Comparison of ENCODE assay signal across 9 cellular contexts in genomic region chr7:88401009-88401623, GRCh38.
DNase-seq lines count a peak whose midpoint lies in the region; ATAC-seq and TF ChIP-seq lines count a peak whose summit lies in the region.
"Had no signal": no experiment of that assay in that cellular context is flagged by ENCODE, and none has a peak within 500 bp of the region (broad histone marks: within the 10 kb centered on the region; RNA-seq: fewer than 3 reads in every experiment).

No MANE protein-coding gene starts in this region.

- 58 to 63% methylated on average over 4 of the region's 4 CpGs for WGBS in body of pancreas, 2 donors

- no peaks in the 10 kb centered on the region for H4K20me1 ChIP-seq in Loucy (ENCODE audit: insufficient read depth, low read length, poor library complexity, severe bottlenecking)

- no peak overlapping the region for H2AFZ ChIP-seq in Loucy (ENCODE audit: low read length)

- DNase-seq in NCI-H510A treated with DMSO at 0.1 percent for 48 hours (lab: John Stamatoyannopoulos, UW) (peak; percentile 1), NCI-H510A (lab: John Stamatoyannopoulos, UW) (no peak), body of pancreas (no peak), retinal pigment epithelial cell (ENCODE audit: low read depth) (no peak), GM19240 (ENCODE audit: insufficient read length, low spot score) (no peak), retina (no peak)

- H3K9ac ChIP-seq in Loucy (ENCODE audit: low read depth, low read length, poor library complexity, severe bottlenecking), result no peak overlapping the region

- no peak overlapping the region for H3K27ac ChIP-seq in body of pancreas
- H3K27ac ChIP-seq: skin epidermis had no signal

- no peaks in the 10 kb centered on the region for H3K9me2 ChIP-seq in Loucy (replicated peaks; ENCODE audit: low read depth, low read length)

- no peak overlapping the region for H3K4me3 ChIP-seq in Loucy (ENCODE audit: low read length, poor library complexity, severe bottlenecking)
- H3K4me3 ChIP-seq in body of pancreas, result no peak overlapping the region
- H3K4me3 ChIP-seq in retinal pigment epithelial cell (ENCODE audit: low read length), result no peak overlapping the region
- H3K4me3 ChIP-seq: skin epidermis had no signal

- no peaks in the 10 kb centered on the region for H3F3A ChIP-seq in Loucy (ENCODE audit: low read depth)

- no peaks in the 10 kb centered on the region for H3K27me3 ChIP-seq in Loucy (ENCODE audit: insufficient read depth, low read length, poor library complexity, severe bottlenecking)
- H3K27me3 ChIP-seq in body of pancreas, result no peaks in the 10 kb centered on the region

- no peaks in the 10 kb centered on the region for H3K4me1 ChIP-seq in Loucy (ENCODE audit: insufficient read depth, low read length, poor library complexity, severe bottlenecking)
- H3K4me1 ChIP-seq in body of pancreas, result no peaks in the 10 kb centered on the region

- H3K4me2 ChIP-seq in Loucy (ENCODE audit: low read depth, low read length, poor library complexity, severe bottlenecking), result no peak overlapping the region

- no peak for TF ChIP-seq POLR2A in body of pancreas (IDR thresholded peaks at IDR 0.05)

- peak; percentile 54 for ATAC-seq in GM21619 (IDR thresholded peaks at IDR 0.05; ENCODE audit: unreplicated experiment)
- ATAC-seq in body of pancreas, result peak; percentile 50

- intact Hi-C loops in body of pancreas (cut with DNase I), result no loop called here

- no peaks in the 10 kb centered on the region for H3K9me3 ChIP-seq in Loucy (ENCODE audit: insufficient read depth, low read depth, low read length)
- no peaks in the 10 kb centered on the region for H3K9me3 ChIP-seq in body of pancreas

- TF ChIP-seq CTCF in Loucy (conservative IDR thresholded peaks at IDR 0.05; ENCODE audit: low read length) (peak; percentile 83), body of pancreas (IDR thresholded peaks at IDR 0.05) (peak in 6 of 7 experiments; percentile 38 to 46 (median 44)), retinal pigment epithelial cell (conservative IDR thresholded peaks at IDR 0.05; ENCODE audit: low read depth, low read length) (peak; percentile 59)

- no peaks in the 10 kb centered on the region for H3K79me2 ChIP-seq in Loucy (ENCODE audit: insufficient read depth, low read length)

- H3K36me3 ChIP-seq in Loucy (ENCODE audit: insufficient read depth, low read length), result no peaks in the 10 kb centered on the region
- no peaks in the 10 kb centered on the region for H3K36me3 ChIP-seq in body of pancreas (replicated peaks in 1 of 2; ENCODE audit: insufficient read depth in 1 of 2, low read depth in 2 of 2)
